ENCODE assay signal across 2 cellular contexts in genomic region chr12:53495903-53496751, GRCh38.
TF ChIP-seq lines count a peak whose summit lies in the region.

No MANE protein-coding gene starts in this region.

TF ChIP-seq in IMR-90, 13 proteins besides CTCF, POLR2A, EP300 and RAD21:
- TF ChIP-seq MXI1 (IDR thresholded peaks at IDR 0.05; ENCODE audit: borderline replicate concordance, low read depth, low read length): no peak
- no peak for TF ChIP-seq BHLHE40 (IDR thresholded peaks at IDR 0.05; ENCODE audit: low read depth, low read length)
- TF ChIP-seq RFX5 (IDR thresholded peaks at IDR 0.05; ENCODE audit: low read depth, low read length): no peak
- TF ChIP-seq ELK1 (IDR thresholded peaks at IDR 0.05; ENCODE audit: borderline replicate concordance, low read depth, low read length): no peak
- TF ChIP-seq MAZ (IDR thresholded peaks at IDR 0.05; ENCODE audit: borderline replicate concordance, low read depth, low read length): peak; percentile 75; the same call in 1 of the 2 replicates
- no peak for TF ChIP-seq NFE2L2 (IDR thresholded peaks at IDR 0.05; ENCODE audit: low read depth, low read length)
- no peak for TF ChIP-seq FOS (IDR thresholded peaks at IDR 0.05; ENCODE audit: low read depth, low read length)
- TF ChIP-seq USF2 (IDR thresholded peaks at IDR 0.05; ENCODE audit: low read depth, low read length): peak; percentile 92
- no peak for TF ChIP-seq CHD1 (IDR thresholded peaks at IDR 0.05; ENCODE audit: low read depth, low read length)
- no peak for TF ChIP-seq CEBPB (IDR thresholded peaks at IDR 0.05; ENCODE audit: low read depth, low read length)
- no peak for TF ChIP-seq MAFK (IDR thresholded peaks at IDR 0.05; ENCODE audit: low read depth, low read length)

TF ChIP-seq in H1, 55 proteins besides CTCF, POLR2A, EP300 and RAD21:
- TF ChIP-seq TCF12 (IDR thresholded peaks at IDR 0.05; ENCODE audit: low read depth, low read length) (no peak), MAX (IDR thresholded peaks at IDR 0.05) (peak; percentile 73), CEBPB (IDR thresholded peaks at IDR 0.05; ENCODE audit: low read depth, low read length) (no peak), ATF3 (IDR thresholded peaks at IDR 0.05; ENCODE audit: insufficient read depth, low read depth, low read length) (peak; percentile 37; the same call in 1 of the 2 replicates), RBBP5 (IDR thresholded peaks at IDR 0.05; ENCODE audit: borderline replicate concordance, low read depth, low read length) (no peak), ASH2L (IDR thresholded peaks at IDR 0.05; ENCODE audit: low read length) (peak; percentile 23), USF2 (IDR thresholded peaks at IDR 0.05; ENCODE audit: low read length) (peak; percentile 87)
TF ChIP-seq in H1: peak in this region for 4.
